Comparison of ENCODE assay signal across 13 cellular contexts in genomic region chr1:205506409-205507196, GRCh38. TPM values are rescaled to one million over a fixed set of nuclear protein-coding genes. Genes with fewer than 3 reads are reported as not detected.
DNase-seq lines count a peak whose midpoint lies in the region; ATAC-seq and TF ChIP-seq lines count a peak whose summit lies in the region.
"Had no signal": no experiment of that assay in that cellular context is flagged by ENCODE, and none has a peak within 500 bp of the region (broad histone marks: within the 10 kb centered on the region; RNA-seq: fewer than 3 reads in every experiment).

No MANE protein-coding gene starts in this region.

- H3K4me1 ChIP-seq in right atrium auricular region (peaks cover 0 to 45% of the 10 kb centered on the region in 2 donors), tibial artery (peaks cover 0 to 60% (median 47%) of the 10 kb centered on the region in 4 donors)

- H3K9me3 ChIP-seq in right atrium auricular region, result no peaks in the 10 kb centered on the region
- no peaks in the 10 kb centered on the region for H3K9me3 ChIP-seq in tibial artery

- no peak for TF ChIP-seq CTCF in right atrium auricular region (IDR thresholded peaks at IDR 0.05)
- no peak for TF ChIP-seq CTCF in chondrocyte (IDR thresholded peaks at IDR 0.05)
- no peak for TF ChIP-seq CTCF in tibial artery (IDR thresholded peaks at IDR 0.05)

- no peaks in the 10 kb centered on the region for H3K27me3 ChIP-seq in right atrium auricular region
- H3K27me3 ChIP-seq in tibial artery, result no peaks in the 10 kb centered on the region

- peak overlapping the region; percentile 64 for H3K27ac Mint-ChIP-seq in chondrocyte (ENCODE audit: unreplicated experiment)
- peak overlapping the region in 2 of 6 donors; percentile 28 to 81 for H3K27ac Mint-ChIP-seq in naive B cell
- H3K27ac Mint-ChIP-seq: activated CD8-positive, alpha-beta T cell treated with anti-CD3 and anti-CD28 coated beads for 36 hours had no signal

- H3K36me3 ChIP-seq in right atrium auricular region (no peaks in the 10 kb centered on the region), tibial artery (no peaks in the 10 kb centered on the region)

- ATAC-seq in left ventricle myocardium superior (no peak), naive B cell (ENCODE audit: low read depth in 2 of 2) (no peak), GM18867 (IDR thresholded peaks at IDR 0.05; ENCODE audit: unreplicated experiment) (no peak), HG03135 (IDR thresholded peaks at IDR 0.05; ENCODE audit: unreplicated experiment) (no peak)
- ATAC-seq: activated CD8-positive, alpha-beta T cell treated with anti-CD3 and anti-CD28 coated beads for 36 hours had no signal

- H3K36me3 Mint-ChIP-seq in chondrocyte (ENCODE audit: low read depth), result no peaks in the 10 kb centered on the region
- no peaks in the 10 kb centered on the region for H3K36me3 Mint-ChIP-seq in naive B cell

- H3K4me1 Mint-ChIP-seq in chondrocyte (ENCODE audit: low read depth), result peaks cover 41% of the 10 kb centered on the region
- H3K4me1 Mint-ChIP-seq in naive B cell, result peaks cover 8 to 24% (median 14%) of the 10 kb centered on the region in 3 donors

- intact Hi-C loops in left ventricle myocardium superior (cut with micrococcal nuclease) (no loop called here), tibial artery (cut with DNase I; ENCODE audit: low total_unique reads) (no loop called here)

- H3K4me3 ChIP-seq in right atrium auricular region, result peak overlapping the region in 1 of 2 donors; percentile 73
- peak overlapping the region in 1 of 2 donors; percentile 91 for H3K4me3 ChIP-seq in tibial artery

- H3K9me3 Mint-ChIP-seq in chondrocyte (ENCODE audit: low read depth) (no peaks in the 10 kb centered on the region), naive B cell (no peaks in the 10 kb centered on the region)
- H3K9me3 Mint-ChIP-seq: activated CD8-positive, alpha-beta T cell treated with anti-CD3 and anti-CD28 coated beads for 36 hours had no signal

- DNase-seq in right atrium auricular region (ENCODE audit: low spot score) (no peak), left ventricle myocardium superior (no peak), chondrocyte (ENCODE audit: low spot score) (no peak), naive B cell (no peak), tibial artery (no peak), GM19238 (ENCODE audit: insufficient read length, low spot score) (no peak)
- DNase-seq: activated CD8-positive, alpha-beta T cell treated with anti-CD3 and anti-CD28 coated beads for 36 hours; NCI-H1436 treated with DMSO at 0.1 percent for 48 hours; NCI-H345; stimulated activated CD4-positive, alpha-beta T cell treated with anti-CD3 and anti-CD28 coated beads, Interleukin-2, amount 100 ng/mL, for 48 hours had no signal

- H3K27me3 Mint-ChIP-seq in chondrocyte (ENCODE audit: low read depth) (no peaks in the 10 kb centered on the region), naive B cell (no peaks in the 10 kb centered on the region)
- H3K27me3 Mint-ChIP-seq: activated CD8-positive, alpha-beta T cell treated with anti-CD3 and anti-CD28 coated beads for 36 hours had no signal

- no peak overlapping the region for H3K4me3 Mint-ChIP-seq in chondrocyte (ENCODE audit: unreplicated experiment)
- H3K4me3 Mint-ChIP-seq in naive B cell, result peak overlapping the region; percentile 28 to 91 (median 67)

- peak overlapping the region; percentile 90 to 93 for H3K27ac ChIP-seq in right atrium auricular region
- H3K27ac ChIP-seq in tibial artery, result peak overlapping the region; percentile 87 to 92
- H3K27ac ChIP-seq: KMS-11 had no signal

RNA-seq across cellular contexts. Expression of gene CDK18, which starts 2.1 kb away (rescaled TPM):
- total RNA-seq in right atrium auricular region, result 100 to 1,000 TPM in 1 of 2 donors, 10 to 100 TPM in 1; 85.6 to 116 TPM
- 209 TPM for total RNA-seq in left ventricle myocardium superior
- 10.2 to 18.4 TPM (median 17.3 TPM) in 3 replicates for total RNA-seq in chondrocyte
- 1 to 10 TPM in 1 of 6 donors, under 1 TPM in 3, not detected in 2; 0.40 to 1.4 (median 0.50) TPM for polyA plus RNA-seq in naive B cell (ENCODE audit: low read depth in 6 of 6)

RNA-seq across cellular contexts. Expression of gene BLACAT1, which starts 50.8 kb away (rescaled TPM):
- total RNA-seq in right atrium auricular region, result under 1 TPM; 0.24 to 0.26 TPM
- not detected for total RNA-seq in left ventricle myocardium superior
- total RNA-seq in chondrocyte, result not detected in 3 replicates
- not detected for polyA plus RNA-seq in naive B cell (ENCODE audit: low read depth in 6 of 6)
